ENCODE assay signal across 19 cellular contexts in genomic region chr4:162457071-162457865, GRCh38.
"Had no signal": no experiment of that assay in that cellular context is flagged by ENCODE, and none has a peak within 500 bp of the region (broad histone marks: within the 10 kb centered on the region; RNA-seq: fewer than 3 reads in every experiment).

No MANE protein-coding gene starts in this region.

- H3K9me3 ChIP-seq: prostate gland, right atrium auricular region, vagina had no signal

- ATAC-seq: activated CD8-positive, alpha-beta memory T cell treated with anti-CD3 and anti-CD28 coated beads, Interleukin-2, amount 10 ng/mL, durations not matched to agents 7 days and 5 days; left ventricle myocardium superior; naive thymus-derived CD8-positive, alpha-beta T cell; stimulated activated naive CD8-positive, alpha-beta T cell treated with anti-CD3 and anti-CD28 coated beads, Interleukin-15, amount 100 ng/mL, for 72 hours; T-helper 17 cell had no signal

- H3K27me3 ChIP-seq: right atrium auricular region, vagina had no signal

- H3K4me1 ChIP-seq: prostate gland, right atrium auricular region, vagina had no signal

- H3K36me3 ChIP-seq: prostate gland, right atrium auricular region, vagina had no signal

- DNase-seq: activated B cell treated with CpG ODN at 0.5 μM for 24 hours; activated CD4-positive, alpha-beta memory T cell treated with anti-CD3 and anti-CD28 coated beads, Interleukin-2, amount 10 ng/mL, durations not matched to agents 7 days and 5 days; activated CD4-positive, alpha-beta T cell treated with anti-CD3 and anti-CD28 coated beads for 4 hours; activated CD8-positive, alpha-beta memory T cell treated with anti-CD3 and anti-CD28 coated beads, Interleukin-2, amount 10 ng/mL, durations not matched to agents 7 days and 5 days; dermis blood vessel endothelial cell; effector memory CD4-positive, alpha-beta T cell; head of caudate nucleus; kidney; left ventricle myocardium superior; mesendoderm; naive thymus-derived CD8-positive, alpha-beta T cell; stimulated activated CD4-positive, alpha-beta T cell treated with anti-CD3 and anti-CD28 coated beads, Interleukin-12 subunit alpha, Interleukin-12 subunit beta, amount 100 ng/mL, for 4 hours; stimulated activated CD4-positive, alpha-beta T cell treated with anti-CD3 and anti-CD28 coated beads, Interleukin-1b, Interleukin-23, amount 100 ng/mL, for 48 hours; stimulated activated naive CD8-positive, alpha-beta T cell treated with anti-CD3 and anti-CD28 coated beads, Interleukin-15, amount 100 ng/mL, for 72 hours; T-helper 17 cell; trophoblast cell had no signal

- H3K4me3 ChIP-seq: prostate gland, right atrium auricular region, vagina had no signal

- H3K27ac ChIP-seq: prostate gland, right atrium auricular region, vagina had no signal
